ENCODE assay signal across 27 cellular contexts in genomic region chrX:7090506-7091095, GRCh38. TPM values are rescaled to one million over a fixed set of nuclear protein-coding genes. Genes with fewer than 3 reads are reported as not detected.
DNase-seq lines count a peak whose midpoint lies in the region; ATAC-seq and TF ChIP-seq lines count a peak whose summit lies in the region.
"Had no signal": no experiment of that assay in that cellular context is flagged by ENCODE, and none has a peak within 500 bp of the region (broad histone marks: within the 10 kb centered on the region; RNA-seq: fewer than 3 reads in every experiment).

No MANE protein-coding gene starts in this region.

- no peak overlapping the region for H3K4me3 Mint-ChIP-seq in CD4-positive, CD25-positive, alpha-beta regulatory T cell
- H3K4me3 Mint-ChIP-seq in immature natural killer cell (no peak overlapping the region), osteocyte (ENCODE audit: unreplicated experiment) (no peak overlapping the region)
- H3K4me3 Mint-ChIP-seq in activated T-cell treated with anti-CD3 and anti-CD28 coated beads, Interleukin-2, amount 50 U/mL, for 72 hours, result no peak overlapping the region
- H3K4me3 Mint-ChIP-seq: activated B cell treated with CpG ODN at 0.5 μM for 24 hours; GM23338; mesothelial cell of epicardium; stimulated activated effector memory CD8-positive, alpha-beta T cell treated with anti-CD3 and anti-CD28 coated beads, Interleukin-12 subunit alpha, Interleukin-12 subunit beta, amount 100 ng/mL, for 72 hours had no signal

- no peak for ATAC-seq in CD4-positive, CD25-positive, alpha-beta regulatory T cell (ENCODE audit: low read depth in 2 of 2)
- ATAC-seq in activated T-cell treated with anti-CD3 and anti-CD28 coated beads, Interleukin-2, amount 50 U/mL, for 72 hours (replicated peaks in 1 of 2), result no peak
- ATAC-seq: GM23338; right cardiac atrium; stimulated activated effector memory CD8-positive, alpha-beta T cell treated with anti-CD3 and anti-CD28 coated beads, Interleukin-12 subunit alpha, Interleukin-12 subunit beta, amount 100 ng/mL, for 72 hours had no signal

- no peaks in the 10 kb centered on the region for H3K27me3 Mint-ChIP-seq in CD4-positive, CD25-positive, alpha-beta regulatory T cell
- H3K27me3 Mint-ChIP-seq in immature natural killer cell (ENCODE audit: low read depth in 3 of 3) (peaks cover 0 to 2% (median 0%) of the 10 kb centered on the region in 3 donors), osteocyte (ENCODE audit: unreplicated experiment) (no peaks in the 10 kb centered on the region)
- peaks cover 16% of the 10 kb centered on the region for H3K27me3 Mint-ChIP-seq in activated T-cell treated with anti-CD3 and anti-CD28 coated beads, Interleukin-2, amount 50 U/mL, for 72 hours (ENCODE audit: low read depth)
- H3K27me3 Mint-ChIP-seq: activated B cell treated with CpG ODN at 0.5 μM for 24 hours; CD8-positive, alpha-beta memory T cell had no signal

- H3K36me3 ChIP-seq in CD4-positive, CD25-positive, alpha-beta regulatory T cell (ENCODE audit: control insufficient read depth, insufficient read depth, low read length), result no peaks in the 10 kb centered on the region
- H3K36me3 ChIP-seq in OCI-LY1 (ENCODE audit: insufficient read depth, low read length), result 0 out of 2 replicates have a peak, but pooled peaks cover 3% of the 10 kb centered on the region
- H3K36me3 ChIP-seq: left ventricle myocardium inferior had no signal

- no peak overlapping the region for H3K27ac ChIP-seq in CD4-positive, CD25-positive, alpha-beta regulatory T cell (ENCODE audit: insufficient read depth, low read length, poor library complexity, severe bottlenecking)
- H3K27ac ChIP-seq in OCI-LY1 (ENCODE audit: low read depth, low read length, poor library complexity, severe bottlenecking), result peak overlapping the region; percentile 99
- H3K27ac ChIP-seq: esophagus muscularis mucosa, left ventricle myocardium inferior had no signal

- no peak overlapping the region for H2AFZ ChIP-seq in OCI-LY1 (ENCODE audit: low read length)
- H2AFZ ChIP-seq: GM23338 had no signal

- no peaks in the 10 kb centered on the region for H3K27me3 ChIP-seq in CD4-positive, CD25-positive, alpha-beta regulatory T cell (ENCODE audit: control insufficient read depth, insufficient read depth, low read length)
- no peaks in the 10 kb centered on the region for H3K27me3 ChIP-seq in OCI-LY1 (ENCODE audit: insufficient read depth, low read length)
- H3K27me3 ChIP-seq: esophagus muscularis mucosa had no signal

- H3K4me1 Mint-ChIP-seq in CD4-positive, CD25-positive, alpha-beta regulatory T cell, result peaks cover 15 to 52% (median 28%) of the 10 kb centered on the region in 4 donors
- H3K4me1 Mint-ChIP-seq in immature natural killer cell, result peaks cover 57 to 70% of the 10 kb centered on the region in 2 donors
- H3K4me1 Mint-ChIP-seq in osteocyte (ENCODE audit: unreplicated experiment), result peaks cover 13% of the 10 kb centered on the region
- peaks cover 50% of the 10 kb centered on the region for H3K4me1 Mint-ChIP-seq in activated T-cell treated with anti-CD3 and anti-CD28 coated beads, Interleukin-2, amount 50 U/mL, for 72 hours (ENCODE audit: low read depth)

- H3K79me2 ChIP-seq in OCI-LY1 (ENCODE audit: insufficient read depth, low read length), result 0 out of 2 replicates have a peak, but pooled peaks cover 2% of the 10 kb centered on the region

- peak overlapping the region; percentile 11; the same call in 1 of the 2 replicates for H3K4me2 ChIP-seq in OCI-LY1 (ENCODE audit: low read length)
- H3K4me2 ChIP-seq: GM23338 had no signal

- no peak for DNase-seq in CD4-positive, CD25-positive, alpha-beta regulatory T cell
- no peak for DNase-seq in immature natural killer cell
- DNase-seq in osteocyte (ENCODE audit: extremely low spot score, unreplicated experiment), result peak; percentile 23
- DNase-seq in DMS 273 (lab: John Stamatoyannopoulos, UW; ENCODE audit: unreplicated experiment), result no peak
- no peak for DNase-seq in activated T-cell treated with anti-CD3 and anti-CD28 coated beads, Interleukin-2, amount 50 U/mL, for 72 hours
- DNase-seq in glomerular visceral epithelial cell (ENCODE audit: extremely low spot score), result no peak
- DNase-seq: activated B cell treated with CpG ODN at 0.5 μM for 24 hours; activated CD4-positive, alpha-beta T cell treated with anti-CD3 and anti-CD28 coated beads, Interleukin-2, amount 50 U/mL, for 1 hour; activated naive CD4-positive, alpha-beta T cell treated with anti-CD3 and anti-CD28 coated beads, Interleukin-2, amount 50 U/mL, for 16 hours; amygdala; CD8-positive, alpha-beta memory T cell; effector memory CD4-positive, alpha-beta T cell; hippocampal formation; left ventricle myocardium inferior; NCI-H1092; NCI-H1694 treated with DMSO at 0.1 percent for 48 hours; NCI-H2171 treated with DMSO at 0.1 percent for 48 hours; NCI-H524 treated with DMSO at 0.1 percent for 48 hours; right cardiac atrium; SIG-M5; stimulated activated CD4-positive, alpha-beta T cell treated with anti-CD3 and anti-CD28 coated beads, Interleukin-12 subunit alpha, Interleukin-12 subunit beta, amount 100 ng/mL, for 4 hours; stimulated activated CD4-positive, alpha-beta T cell treated with anti-CD3 and anti-CD28 coated beads, Interleukin-4, amount 100 ng/mL, for 24 hours had no signal

- H3F3A ChIP-seq in OCI-LY1 (ENCODE audit: insufficient read depth, low read length), result no peaks in the 10 kb centered on the region

- no peak overlapping the region for H3K4me3 ChIP-seq in CD4-positive, CD25-positive, alpha-beta regulatory T cell (ENCODE audit: low read depth, low read length)
- H3K4me3 ChIP-seq in OCI-LY1 (ENCODE audit: low read depth, low read length, poor library complexity, severe bottlenecking), result no peak overlapping the region
- H3K4me3 ChIP-seq: esophagus muscularis mucosa, GM23338, left ventricle myocardium inferior had no signal

- TF ChIP-seq CTCF in OCI-LY1 (IDR thresholded peaks at IDR 0.05; ENCODE audit: low read length), result no peak
- TF ChIP-seq CTCF in osteocyte (IDR thresholded peaks at IDR 0.05), result no peak

- H3K27ac Mint-ChIP-seq in CD4-positive, CD25-positive, alpha-beta regulatory T cell, result peak overlapping the region; percentile 17 to 32 (median 18)
- H3K27ac Mint-ChIP-seq in immature natural killer cell, result peak overlapping the region in 5 of 6 donors; percentile 41 to 70 (median 58)
- no peak overlapping the region for H3K27ac Mint-ChIP-seq in osteocyte (ENCODE audit: unreplicated experiment)
- no peak overlapping the region for H3K27ac Mint-ChIP-seq in activated T-cell treated with anti-CD3 and anti-CD28 coated beads, Interleukin-2, amount 50 U/mL, for 72 hours
- H3K27ac Mint-ChIP-seq: activated B cell treated with CpG ODN at 0.5 μM for 24 hours; GM23338; mesothelial cell of epicardium; stimulated activated effector memory CD8-positive, alpha-beta T cell treated with anti-CD3 and anti-CD28 coated beads, Interleukin-12 subunit alpha, Interleukin-12 subunit beta, amount 100 ng/mL, for 72 hours had no signal

- no peaks in the 10 kb centered on the region for H3K9me2 ChIP-seq in OCI-LY1 (ENCODE audit: low read depth, low read length)

- H3K4me1 ChIP-seq in CD4-positive, CD25-positive, alpha-beta regulatory T cell (ENCODE audit: control insufficient read depth, insufficient read depth, low read length, poor library complexity, severe bottlenecking), result peaks cover 12% of the 10 kb centered on the region
- peaks cover 84% of the 10 kb centered on the region for H3K4me1 ChIP-seq in OCI-LY1 (ENCODE audit: insufficient read depth, low read length, severe bottlenecking)
- H3K4me1 ChIP-seq: esophagus muscularis mucosa, left ventricle myocardium inferior had no signal

- no peaks in the 10 kb centered on the region for H3K9me3 ChIP-seq in CD4-positive, CD25-positive, alpha-beta regulatory T cell (ENCODE audit: control insufficient read depth in 2 of 2, low read length in 2 of 2)
- H3K9me3 ChIP-seq in OCI-LY1 (ENCODE audit: low read length), result no peaks in the 10 kb centered on the region
- H3K9me3 ChIP-seq: esophagus muscularis mucosa, left ventricle myocardium inferior had no signal

- H3K9me3 Mint-ChIP-seq in CD4-positive, CD25-positive, alpha-beta regulatory T cell, result no peaks in the 10 kb centered on the region
- no peaks in the 10 kb centered on the region for H3K9me3 Mint-ChIP-seq in immature natural killer cell
- no peaks in the 10 kb centered on the region for H3K9me3 Mint-ChIP-seq in osteocyte (ENCODE audit: unreplicated experiment)
- H3K9me3 Mint-ChIP-seq in activated T-cell treated with anti-CD3 and anti-CD28 coated beads, Interleukin-2, amount 50 U/mL, for 72 hours, result no peaks in the 10 kb centered on the region
- H3K9me3 Mint-ChIP-seq: activated B cell treated with CpG ODN at 0.5 μM for 24 hours; CD8-positive, alpha-beta memory T cell; GM23338; mesothelial cell of epicardium; stimulated activated effector memory CD8-positive, alpha-beta T cell treated with anti-CD3 and anti-CD28 coated beads, Interleukin-12 subunit alpha, Interleukin-12 subunit beta, amount 100 ng/mL, for 72 hours had no signal

- H3K36me3 Mint-ChIP-seq in CD4-positive, CD25-positive, alpha-beta regulatory T cell, result peaks cover 5% of the 10 kb centered on the region
- H3K36me3 Mint-ChIP-seq in immature natural killer cell (no peaks in the 10 kb centered on the region), osteocyte (ENCODE audit: unreplicated experiment) (peaks cover 8% of the 10 kb centered on the region)
- peaks cover 0 to 2% of the 10 kb centered on the region in 2 donors for H3K36me3 Mint-ChIP-seq in activated T-cell treated with anti-CD3 and anti-CD28 coated beads, Interleukin-2, amount 50 U/mL, for 72 hours (ENCODE audit: insufficient read depth in 2 of 2)
- H3K36me3 Mint-ChIP-seq: stimulated activated effector memory CD8-positive, alpha-beta T cell treated with anti-CD3 and anti-CD28 coated beads, Interleukin-12 subunit alpha, Interleukin-12 subunit beta, amount 100 ng/mL, for 72 hours had no signal

- peak overlapping the region; percentile 29; the same call in 1 of the 2 replicates for H3K9ac ChIP-seq in OCI-LY1 (ENCODE audit: low read length)

- no peaks in the 10 kb centered on the region for H4K20me1 ChIP-seq in OCI-LY1 (ENCODE audit: insufficient read depth, low read length)

RNA-seq across cellular contexts. Expression of gene STS, which starts 56.9 kb away (rescaled TPM):
- 1.6 TPM for total RNA-seq in CD4-positive, CD25-positive, alpha-beta regulatory T cell
- polyA plus RNA-seq in CD4-positive, CD25-positive, alpha-beta regulatory T cell, result 1 to 10 TPM in 3 of 4 donors, under 1 TPM in 1; 0.54 to 1.3 (median 1.2) TPM
- 1 to 10 TPM; 1.6 to 3.7 (median 3.5) TPM for polyA plus RNA-seq in immature natural killer cell
- total RNA-seq in osteocyte, result 13.3 and 13.5 TPM in 2 replicates
- 1 to 10 TPM in 1 of 2 donors, under 1 TPM in 1; 0.53 to 1.0 TPM for total RNA-seq in activated T-cell treated with anti-CD3 and anti-CD28 coated beads, Interleukin-2, amount 50 U/mL, for 72 hours

RNA-seq across cellular contexts. Expression of gene PUDP, which starts 57.4 kb away (rescaled TPM):
- total RNA-seq in CD4-positive, CD25-positive, alpha-beta regulatory T cell, result 14.9 TPM
- polyA plus RNA-seq in CD4-positive, CD25-positive, alpha-beta regulatory T cell, result 10 to 100 TPM; 20.1 to 26.4 (median 23.3) TPM
- polyA plus RNA-seq in immature natural killer cell, result 10 to 100 TPM in 2 of 3 donors, 1 to 10 TPM in 1; 5.4 to 17.4 (median 13.0) TPM
- total RNA-seq in osteocyte, result 18.4 and 21.9 TPM in 2 replicates
- total RNA-seq in activated T-cell treated with anti-CD3 and anti-CD28 coated beads, Interleukin-2, amount 50 U/mL, for 72 hours, result 10 to 100 TPM; 13.2 to 22.3 TPM

Comparison
In these comparisons a context has a peak if more than half of its experiments do, and no peak if none do; other contexts are left out.
1. H3K27ac Mint-ChIP-seq: peak in CD4-positive, CD25-positive, alpha-beta regulatory T cell (3 of 3) and immature natural killer cell (5 of 6); none in osteocyte (single experiment) and activated T-cell treated with anti-CD3 and anti-CD28 coated beads, Interleukin-2, amount 50 U/mL, for 72 hours (single experiment).